ENCODE assay signal across 1 cellular context in the genomic region with DNA sequence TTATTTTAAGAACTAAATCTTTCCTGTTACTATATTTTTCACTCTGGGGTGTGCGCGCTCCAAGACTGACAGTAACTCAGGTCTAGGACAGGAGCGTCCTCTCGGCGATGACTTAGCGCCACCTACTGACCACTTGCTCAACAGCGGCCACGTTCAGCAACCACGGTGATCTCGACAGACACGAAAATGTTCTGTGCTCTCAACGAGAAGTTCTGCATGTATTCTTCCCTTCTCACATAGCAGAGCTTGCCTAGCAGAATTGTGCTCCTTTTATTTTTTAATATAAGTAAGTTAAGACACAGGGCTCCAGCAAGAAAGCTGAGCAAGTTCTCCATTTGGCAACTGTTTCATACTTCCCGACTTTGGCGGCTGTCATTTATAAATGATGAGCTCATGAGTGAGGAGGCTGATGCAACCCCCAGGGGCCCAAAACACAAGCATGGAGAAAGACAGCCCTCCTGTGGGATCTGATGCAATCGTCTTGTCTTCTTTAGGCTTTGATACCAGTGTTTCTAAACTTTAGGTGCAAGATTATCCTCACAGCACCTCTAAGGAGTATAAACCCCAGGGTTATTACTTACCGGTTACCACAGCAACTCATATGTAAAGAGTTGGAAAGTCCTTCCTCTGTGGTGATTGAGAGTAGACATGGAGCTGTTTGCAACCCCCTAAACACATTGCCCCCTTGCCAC.
TF ChIP-seq lines count a peak whose summit lies in the region.

No MANE protein-coding gene starts in this region.

TF ChIP-seq in K562, 482 proteins besides CTCF, POLR2A, EP300 and RAD21 (continued from another document and continues in another):
- TF ChIP-seq, protein P1, sequence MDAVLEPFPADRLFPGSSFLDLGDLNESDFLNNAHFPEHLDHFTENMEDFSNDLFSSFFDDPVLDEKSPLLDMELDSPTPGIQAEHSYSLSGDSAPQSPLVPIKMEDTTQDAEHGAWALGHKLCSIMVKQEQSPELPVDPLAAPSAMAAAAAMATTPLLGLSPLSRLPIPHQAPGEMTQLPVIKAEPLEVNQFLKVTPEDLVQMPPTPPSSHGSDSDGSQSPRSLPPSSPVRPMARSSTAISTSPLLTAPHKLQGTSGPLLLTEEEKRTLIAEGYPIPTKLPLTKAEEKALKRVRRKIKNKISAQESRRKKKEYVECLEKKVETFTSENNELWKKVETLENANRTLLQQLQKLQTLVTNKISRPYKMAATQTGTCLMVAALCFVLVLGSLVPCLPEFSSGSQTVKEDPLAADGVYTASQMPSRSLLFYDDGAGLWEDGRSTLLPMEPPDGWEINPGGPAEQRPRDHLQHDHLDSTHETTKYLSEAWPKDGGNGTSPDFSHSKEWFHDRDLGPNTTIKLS (IDR thresholded peaks at IDR 0.05; ENCODE audit: borderline replicate concordance, low read depth), result peak; percentile 41; the same call in 1 of the 2 replicates
- TF ChIP-seq CEBPB (tag; IDR thresholded peaks at IDR 0.05) (peak; percentile 96), POLR2H (tag; IDR thresholded peaks at IDR 0.05; ENCODE audit: low read depth) (peak; percentile 49; the same call in 1 of the 2 replicates), FOXK1 (CRISPR knock-in tag; IDR thresholded peaks at IDR 0.05; ENCODE audit: borderline replicate concordance) (no peak), STAG1 (CRISPR knock-in tag; IDR thresholded peaks at IDR 0.05; ENCODE audit: borderline replicate concordance) (peak; percentile 84; the same call in 1 of the 2 replicates), PKNOX1 (IDR thresholded peaks at IDR 0.05) (peak; percentile 95), ZNF668 (CRISPR knock-in tag; IDR thresholded peaks at IDR 0.05) (no peak), HMG20A (CRISPR knock-in tag; conservative IDR thresholded peaks at IDR 0.05) (no peak), ZNF197 (CRISPR knock-in tag; IDR thresholded peaks at IDR 0.05; ENCODE audit: low read depth) (peak; percentile 63; the same call in 1 of the 2 replicates), TBP (optimal IDR thresholded peaks at IDR 0.05; ENCODE audit: low read depth, low read length) (no peak), POU5F1 (IDR thresholded peaks at IDR 0.05; ENCODE audit: borderline replicate concordance, low read depth, low read length, partially characterized antibody) (peak; percentile 16), LEF1 (IDR thresholded peaks at IDR 0.05) (peak; percentile 88), ZNF644 (tag; IDR thresholded peaks at IDR 0.05; ENCODE audit: low read depth) (0 out of 2 replicates have a peak, but pooled peaks have one; percentile 39), SUPT5H (IDR thresholded peaks at IDR 0.05) (no peak), ZNF217 (CRISPR knock-in tag; IDR thresholded peaks at IDR 0.05) (no peak), ZBTB1 (CRISPR knock-in tag; IDR thresholded peaks at IDR 0.05; ENCODE audit: borderline replicate concordance, low read depth) (no peak), KLF16 (IDR thresholded peaks at IDR 0.05) (peak; percentile 46; the same call in 1 of the 2 replicates), CC2D1A (IDR thresholded peaks at IDR 0.05) (peak; percentile 68; the same call in 1 of the 2 replicates), LCOR (CRISPR knock-in tag; IDR thresholded peaks at IDR 0.05) (0 out of 2 replicates have a peak, but pooled peaks have one; percentile 63), DMBX1 (CRISPR knock-in tag; IDR thresholded peaks at IDR 0.05; ENCODE audit: borderline replicate concordance) (peak; percentile 58; the same call in 1 of the 2 replicates), SMARCA4 (IDR thresholded peaks at IDR 0.05) (peak; percentile 75; the same call in 1 of the 2 replicates), HNRNPK (IDR thresholded peaks at IDR 0.05; ENCODE audit: low read depth, low read length, poor library complexity, severe bottlenecking) (no peak), CTBP1 (IDR thresholded peaks at IDR 0.05; ENCODE audit: borderline replicate concordance) (peak; percentile 58; the same call in 1 of the 2 replicates), ETV5 (CRISPR knock-in tag; IDR thresholded peaks at IDR 0.05; ENCODE audit: low read depth) (0 out of 2 replicates have a peak, but pooled peaks have one; percentile 3), CLOCK (CRISPR knock-in tag; IDR thresholded peaks at IDR 0.05; ENCODE audit: borderline replicate concordance) (no peak), ZZZ3 (IDR thresholded peaks at IDR 0.05) (no peak), SP1 (CRISPR knock-in tag; IDR thresholded peaks at IDR 0.05) (no peak), OTX1 (CRISPR knock-in tag; IDR thresholded peaks at IDR 0.05) (0 out of 2 replicates have a peak, but pooled peaks have one; percentile 8), STAT5B (CRISPR knock-in tag; IDR thresholded peaks at IDR 0.05) (no peak), BDP1 (IDR thresholded peaks at IDR 0.05; ENCODE audit: insufficient read depth, insufficient read length) (no peak), NFATC3 (IDR thresholded peaks at IDR 0.05) (peak; percentile 29; the same call in 1 of the 2 replicates), SMC3 (conservative IDR thresholded peaks at IDR 0.05; ENCODE audit: insufficient read depth, low read depth, low read length) (peak; percentile 80), ZNF12 (CRISPR knock-in tag; IDR thresholded peaks at IDR 0.05) (no peak), ELF4 (CRISPR knock-in tag; IDR thresholded peaks at IDR 0.05) (no peak), ZNF655 (CRISPR knock-in tag; IDR thresholded peaks at IDR 0.05) (no peak), RBM22 (IDR thresholded peaks at IDR 0.05; ENCODE audit: low read depth, low read length, poor library complexity, severe bottlenecking) (no peak), CBFB (CRISPR knock-in tag; IDR thresholded peaks at IDR 0.05) (no peak), ELF1 (tag; IDR thresholded peaks at IDR 0.05) (no peak; the same call in 1 of the 2 replicates), COPS2 (conservative IDR thresholded peaks at IDR 0.05) (no peak), NBN (IDR thresholded peaks at IDR 0.05; ENCODE audit: low read depth) (peak; percentile 62), DACH1 (IDR thresholded peaks at IDR 0.05; ENCODE audit: partially characterized antibody) (no peak), ZBTB2 (IDR thresholded peaks at IDR 0.05) (no peak), CBX2 (IDR thresholded peaks at IDR 0.05; ENCODE audit: insufficient read depth, low read length, poor library complexity, severe bottlenecking) (no peak), PTRF (tag; IDR thresholded peaks at IDR 0.05) (no peak)
- TF ChIP-seq, protein P2, sequence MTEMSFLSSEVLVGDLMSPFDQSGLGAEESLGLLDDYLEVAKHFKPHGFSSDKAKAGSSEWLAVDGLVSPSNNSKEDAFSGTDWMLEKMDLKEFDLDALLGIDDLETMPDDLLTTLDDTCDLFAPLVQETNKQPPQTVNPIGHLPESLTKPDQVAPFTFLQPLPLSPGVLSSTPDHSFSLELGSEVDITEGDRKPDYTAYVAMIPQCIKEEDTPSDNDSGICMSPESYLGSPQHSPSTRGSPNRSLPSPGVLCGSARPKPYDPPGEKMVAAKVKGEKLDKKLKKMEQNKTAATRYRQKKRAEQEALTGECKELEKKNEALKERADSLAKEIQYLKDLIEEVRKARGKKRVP (CRISPR knock-in tag; IDR thresholded peaks at IDR 0.05), result peak; percentile 99
- TF ChIP-seq, protein P3, sequence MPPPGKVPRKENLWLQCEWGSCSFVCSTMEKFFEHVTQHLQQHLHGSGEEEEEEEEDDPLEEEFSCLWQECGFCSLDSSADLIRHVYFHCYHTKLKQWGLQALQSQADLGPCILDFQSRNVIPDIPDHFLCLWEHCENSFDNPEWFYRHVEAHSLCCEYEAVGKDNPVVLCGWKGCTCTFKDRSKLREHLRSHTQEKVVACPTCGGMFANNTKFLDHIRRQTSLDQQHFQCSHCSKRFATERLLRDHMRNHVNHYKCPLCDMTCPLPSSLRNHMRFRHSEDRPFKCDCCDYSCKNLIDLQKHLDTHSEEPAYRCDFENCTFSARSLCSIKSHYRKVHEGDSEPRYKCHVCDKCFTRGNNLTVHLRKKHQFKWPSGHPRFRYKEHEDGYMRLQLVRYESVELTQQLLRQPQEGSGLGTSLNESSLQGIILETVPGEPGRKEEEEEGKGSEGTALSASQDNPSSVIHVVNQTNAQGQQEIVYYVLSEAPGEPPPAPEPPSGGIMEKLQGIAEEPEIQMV (tag; conservative IDR thresholded peaks at IDR 0.05; ENCODE audit: low read depth), result no peak
- TF ChIP-seq, protein P4, sequence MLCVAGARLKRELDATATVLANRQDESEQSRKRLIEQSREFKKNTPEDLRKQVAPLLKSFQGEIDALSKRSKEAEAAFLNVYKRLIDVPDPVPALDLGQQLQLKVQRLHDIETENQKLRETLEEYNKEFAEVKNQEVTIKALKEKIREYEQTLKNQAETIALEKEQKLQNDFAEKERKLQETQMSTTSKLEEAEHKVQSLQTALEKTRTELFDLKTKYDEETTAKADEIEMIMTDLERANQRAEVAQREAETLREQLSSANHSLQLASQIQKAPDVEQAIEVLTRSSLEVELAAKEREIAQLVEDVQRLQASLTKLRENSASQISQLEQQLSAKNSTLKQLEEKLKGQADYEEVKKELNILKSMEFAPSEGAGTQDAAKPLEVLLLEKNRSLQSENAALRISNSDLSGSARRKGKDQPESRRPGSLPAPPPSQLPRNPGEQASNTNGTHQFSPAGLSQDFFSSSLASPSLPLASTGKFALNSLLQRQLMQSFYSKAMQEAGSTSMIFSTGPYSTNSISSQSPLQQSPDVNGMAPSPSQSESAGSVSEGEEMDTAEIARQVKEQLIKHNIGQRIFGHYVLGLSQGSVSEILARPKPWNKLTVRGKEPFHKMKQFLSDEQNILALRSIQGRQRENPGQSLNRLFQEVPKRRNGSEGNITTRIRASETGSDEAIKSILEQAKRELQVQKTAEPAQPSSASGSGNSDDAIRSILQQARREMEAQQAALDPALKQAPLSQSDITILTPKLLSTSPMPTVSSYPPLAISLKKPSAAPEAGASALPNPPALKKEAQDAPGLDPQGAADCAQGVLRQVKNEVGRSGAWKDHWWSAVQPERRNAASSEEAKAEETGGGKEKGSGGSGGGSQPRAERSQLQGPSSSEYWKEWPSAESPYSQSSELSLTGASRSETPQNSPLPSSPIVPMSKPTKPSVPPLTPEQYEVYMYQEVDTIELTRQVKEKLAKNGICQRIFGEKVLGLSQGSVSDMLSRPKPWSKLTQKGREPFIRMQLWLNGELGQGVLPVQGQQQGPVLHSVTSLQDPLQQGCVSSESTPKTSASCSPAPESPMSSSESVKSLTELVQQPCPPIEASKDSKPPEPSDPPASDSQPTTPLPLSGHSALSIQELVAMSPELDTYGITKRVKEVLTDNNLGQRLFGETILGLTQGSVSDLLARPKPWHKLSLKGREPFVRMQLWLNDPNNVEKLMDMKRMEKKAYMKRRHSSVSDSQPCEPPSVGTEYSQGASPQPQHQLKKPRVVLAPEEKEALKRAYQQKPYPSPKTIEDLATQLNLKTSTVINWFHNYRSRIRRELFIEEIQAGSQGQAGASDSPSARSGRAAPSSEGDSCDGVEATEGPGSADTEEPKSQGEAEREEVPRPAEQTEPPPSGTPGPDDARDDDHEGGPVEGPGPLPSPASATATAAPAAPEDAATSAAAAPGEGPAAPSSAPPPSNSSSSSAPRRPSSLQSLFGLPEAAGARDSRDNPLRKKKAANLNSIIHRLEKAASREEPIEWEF (CRISPR knock-in tag; IDR thresholded peaks at IDR 0.05), result no peak
